In genomic region chr1:235074335-235075120, GRCh38 we compare ENCODE assay signal across 8 cellular contexts. TPM values are rescaled to one million over a fixed set of nuclear protein-coding genes. Genes with fewer than 3 reads are reported as not detected.
DNase-seq lines count a peak whose midpoint lies in the region; ATAC-seq and TF ChIP-seq lines count a peak whose summit lies in the region.

No MANE protein-coding gene starts in this region.

- H3K27ac ChIP-seq in fibroblast of lung (ENCODE audit: insufficient read depth, low read length), result peak overlapping the region; percentile 97
- peak overlapping the region; percentile 55 for H3K27ac ChIP-seq in vagina

- peak overlapping the region; percentile 79 for H3K4me2 ChIP-seq in fibroblast of lung (ENCODE audit: extremely low read depth, insufficient read depth, low read length)

- H2AFZ ChIP-seq in fibroblast of lung (ENCODE audit: low read length), result no peak overlapping the region

- peak overlapping the region; percentile 56 for H3K9ac ChIP-seq in fibroblast of lung (ENCODE audit: insufficient read depth, low read length)

- no peak for TF ChIP-seq CTCF in fibroblast of lung (conservative IDR thresholded peaks at IDR 0.05 in 1 of 2, IDR thresholded peaks at IDR 0.05 in 1 of 2; ENCODE audit: low read depth in 1 of 2, low read length in 2 of 2)
- TF ChIP-seq CTCF in vagina (IDR thresholded peaks at IDR 0.05), result no peak

- H3K4me1 ChIP-seq in fibroblast of lung (ENCODE audit: control insufficient read depth, extremely low read depth, insufficient read depth, low read length), result peaks cover 48% of the 10 kb centered on the region
- peaks cover 77% of the 10 kb centered on the region for H3K4me1 ChIP-seq in vagina

- peak; percentile 17 for ATAC-seq in HG02943 (IDR thresholded peaks at IDR 0.05; ENCODE audit: low read depth, unreplicated experiment)

- peak overlapping the region in 1 of 4 experiments; percentile 30 for H3K4me3 ChIP-seq in fibroblast of lung (replicated peaks in 1 of 4; ENCODE audit: control extremely low read depth in 1 of 4, insufficient read depth in 1 of 4, low read depth in 3 of 4, low read length in 4 of 4)
- no peak overlapping the region for H3K4me3 ChIP-seq in vagina

- intact Hi-C loops in vagina (cut with DNase I), result no loop called here

- no peaks in the 10 kb centered on the region for H3K79me2 ChIP-seq in fibroblast of lung (ENCODE audit: control insufficient read depth, insufficient read depth, low read length)

- H3K36me3 ChIP-seq in fibroblast of lung (ENCODE audit: control insufficient read depth, insufficient read depth, low read length), result no peaks in the 10 kb centered on the region
- no peaks in the 10 kb centered on the region for H3K36me3 ChIP-seq in vagina

- TF ChIP-seq POLR2A in vagina (IDR thresholded peaks at IDR 0.05), result no peak

- H3K9me3 ChIP-seq in fibroblast of lung (ENCODE audit: control insufficient read depth, insufficient read depth, low read depth, low read length) (peaks cover 1% of the 10 kb centered on the region), vagina (no peaks in the 10 kb centered on the region)

- no peaks in the 10 kb centered on the region for H3K27me3 ChIP-seq in fibroblast of lung (ENCODE audit: control insufficient read depth, insufficient read depth, low read length)
- H3K27me3 ChIP-seq in vagina, result no peaks in the 10 kb centered on the region

- H4K20me1 ChIP-seq in fibroblast of lung (ENCODE audit: control insufficient read depth, extremely low read depth, insufficient read depth, low read length), result no peaks in the 10 kb centered on the region

- DNase-seq in NK-92 treated with Interleukin-12 subunit alpha and Interleukin-12 subunit beta, amount 100 ng/mL, for 24 hours (lab: John Stamatoyannopoulos, UW), result peak; percentile 38
- no peak for DNase-seq in NK-92 (lab: John Stamatoyannopoulos, UW; ENCODE audit: unreplicated experiment)
- DNase-seq in NCI-H2227 (lab: John Stamatoyannopoulos, UW; ENCODE audit: unreplicated experiment), result peak; percentile 62
- DNase-seq in activated T-cell treated with anti-CD3 and anti-CD28 coated beads for 1 hour (ENCODE audit: low read depth), result peak; percentile 17
- DNase-seq in fibroblast of lung (ENCODE audit: low read depth in 2 of 2), result peak; percentile 54 to 84
- DNase-seq in nucleus accumbens (lab: John Stamatoyannopoulos, UW), result peak in 39 of 56 donors; percentile 7 to 70 (median 36)
- no peak for DNase-seq in vagina (ENCODE audit: extremely low spot score in 2 of 2)

RNA-seq across cellular contexts. Expression of gene TOMM20, which starts 54.1 kb away (rescaled TPM):
- total RNA-seq in fibroblast of lung, result 85.5 and 92.7 TPM in 2 replicates
- 95.1 and 111 TPM in 2 replicates for polyA plus RNA-seq in fibroblast of lung
- polyA plus RNA-seq in fibroblast of lung (2012), result 97.4 and 104 TPM in 2 replicates
- polyA minus RNA-seq in fibroblast of lung (ENCODE audit: low replicate concordance), result 23.2 and 53.4 TPM in 2 replicates
- 71.9 TPM for total RNA-seq in vagina

Comparison
In these comparisons a context has a peak if more than half of its experiments do, and no peak if none do; other contexts are left out.
1. DNase-seq: peak in NK-92 treated with Interleukin-12 subunit alpha and Interleukin-12 subunit beta, amount 100 ng/mL, for 24 hours (single experiment), NCI-H2227 (single experiment), activated T-cell treated with anti-CD3 and anti-CD28 coated beads for 1 hour (single experiment), fibroblast of lung (2 of 2) and nucleus accumbens (39 of 56); none in NK-92 (single experiment) and vagina (0 of 2).